In genomic region chr13:34462843-34463242, GRCh38 we compare ENCODE assay signal across 14 cellular contexts.
DNase-seq lines count a peak whose midpoint lies in the region; ATAC-seq and TF ChIP-seq lines count a peak whose summit lies in the region.
"Had no signal": no experiment of that assay in that cellular context is flagged by ENCODE, and none has a peak within 500 bp of the region (broad histone marks: within the 10 kb centered on the region; RNA-seq: fewer than 3 reads in every experiment).

No MANE protein-coding gene starts in this region.

- H3K36me3 ChIP-seq in HCT116 (ENCODE audit: control insufficient read depth in 1 of 2, insufficient read depth in 2 of 2, low read length in 2 of 2) (no peaks in the 10 kb centered on the region), heart left ventricle (no peaks in the 10 kb centered on the region), stomach (no peaks in the 10 kb centered on the region)

- no peak for TF ChIP-seq POLR2A in HCT116 (IDR thresholded peaks at IDR 0.05; ENCODE audit: borderline replicate concordance, extremely low read depth, insufficient read depth, insufficient read length)
- no peak for TF ChIP-seq POLR2A in heart left ventricle (IDR thresholded peaks at IDR 0.05)
- TF ChIP-seq POLR2A in stomach (IDR thresholded peaks at IDR 0.05), result no peak

- peaks cover 9 to 12% of the 10 kb centered on the region in 2 experiments for H3K4me1 ChIP-seq in HCT116 (ENCODE audit: control insufficient read depth in 1 of 2, insufficient read depth in 2 of 2, low read length in 2 of 2)
- H3K4me1 ChIP-seq in heart left ventricle, result peaks cover 0 to 27% (median 6%) of the 10 kb centered on the region in 12 donors
- peaks cover 4 to 44% (median 20%) of the 10 kb centered on the region in 4 donors for H3K4me1 ChIP-seq in stomach

- DNase-seq in HCT116 (ENCODE audit: low read depth, low spot score) (peak; percentile 51), amniotic epithelial cell (ENCODE audit: low read depth) (peak; percentile 24), heart left ventricle (peak in 2 of 5 donors; percentile 25 to 32), stomach (peak; percentile 29), NCI-H128 (lab: John Stamatoyannopoulos, UW; ENCODE audit: unreplicated experiment) (no peak)
- DNase-seq in activated CD4-positive, alpha-beta T cell treated with anti-CD3 and anti-CD28 coated beads, Interleukin-2, amount 50 U/mL, for 4 hours, result no peak
- DNase-seq: activated CD4-positive, alpha-beta T cell treated with anti-CD3 and anti-CD28 coated beads, Interleukin-2, amount 10 ng/mL, durations not matched to agents 7 days and 5 days; DMS 273 treated with DMSO at 0.1 percent for 48 hours; naive B cell; NCI-H1105 treated with DMSO at 0.1 percent for 48 hours; NCI-H748 treated with DMSO at 0.1 percent for 48 hours; stimulated activated CD4-positive, alpha-beta T cell treated with anti-CD3 and anti-CD28 coated beads, Interleukin-15, amount 100 ng/mL, for 24 hours had no signal

- no peaks in the 10 kb centered on the region for H3K9me3 ChIP-seq in HCT116 (ENCODE audit: control insufficient read depth in 1 of 2, insufficient read depth in 1 of 2, low read depth in 1 of 2, low read length in 2 of 2)
- peaks cover 0 to 6% (median 0%) of the 10 kb centered on the region in 12 donors for H3K9me3 ChIP-seq in heart left ventricle
- H3K9me3 ChIP-seq in stomach, result no peaks in the 10 kb centered on the region

- peak overlapping the region; percentile 36 for H2AFZ ChIP-seq in HCT116 (ENCODE audit: low read depth, low read length, poor library complexity, severe bottlenecking)

- H3K9me2 ChIP-seq in HCT116 (ENCODE audit: insufficient read depth), result no peaks in the 10 kb centered on the region

- CTCF ChIA-PET in HCT116 (lab: Charles Lee), result no interaction called here

- POLR2A ChIA-PET in HCT116 (lab: Charles Lee), result no interaction called here

- no peak overlapping the region for H3K27ac ChIP-seq in HCT116 (ENCODE audit: low read depth, low read length)
- peak overlapping the region in 1 of 12 donors; percentile 24 for H3K27ac ChIP-seq in heart left ventricle
- no peak overlapping the region for H3K27ac ChIP-seq in stomach

- H3K4me2 ChIP-seq in HCT116 (ENCODE audit: low read length), result peak overlapping the region; percentile 61

- H4K20me1 ChIP-seq in HCT116 (ENCODE audit: insufficient read depth), result no peaks in the 10 kb centered on the region

- no TSS peak for BruUV-seq in HCT116 (replicated peaks; lab: Mats Ljungman, UMichigan)

- H3K27me3 ChIP-seq in HCT116 (ENCODE audit: insufficient read depth, low read length) (no peaks in the 10 kb centered on the region), heart left ventricle (no peaks in the 10 kb centered on the region), stomach (no peaks in the 10 kb centered on the region)

- TF ChIP-seq EP300 in stomach (IDR thresholded peaks at IDR 0.05), result no peak

- no peak for TF ChIP-seq RAD21 in HCT116 (IDR thresholded peaks at IDR 0.05; ENCODE audit: low read depth)

- 42 to 68% (median 58%) methylated on average over 4 of the region's 4 CpGs for WGBS in heart left ventricle, 4 donors
- 65 to 69% (median 67%) methylated on average over 4 of the region's 4 CpGs for WGBS in stomach, 5 donors

- H3K9ac ChIP-seq in HCT116 (ENCODE audit: low read length), result no peak overlapping the region

- H3K4me3 ChIP-seq in HCT116 (replicated peaks in 1 of 2; ENCODE audit: low read depth in 1 of 2, low read length in 2 of 2) (no peak overlapping the region), heart left ventricle (no peak overlapping the region), stomach (no peak overlapping the region)

- TF ChIP-seq CTCF in HCT116 (IDR thresholded peaks at IDR 0.05 in 2 of 3, conservative IDR thresholded peaks at IDR 0.05 in 1 of 3; ENCODE audit: borderline replicate concordance in 1 of 3, insufficient read depth in 1 of 3, low read depth in 2 of 3, low read length in 2 of 3) (no peak), heart left ventricle (IDR thresholded peaks at IDR 0.05) (no peak), stomach (IDR thresholded peaks at IDR 0.05) (no peak)

- RAD21 ChIA-PET in HCT116 (lab: Charles Lee; ENCODE audit: low non-redundant PET in 1 of 2, low total read pairs in 2 of 2, uncharacterized antibody in 2 of 2, unreplicated experiment in 2 of 2), result no interaction called here

- peak; percentile 83 for ATAC-seq in HCT116
- ATAC-seq in heart left ventricle, result peak in 3 of 4 donors; percentile 46 to 68 (median 49)
- no peak for ATAC-seq in HG02973 (IDR thresholded peaks at IDR 0.05; ENCODE audit: unreplicated experiment)
- ATAC-seq in activated CD4-positive, CD25-positive, alpha-beta regulatory T cell treated with anti-CD3 and anti-CD28 coated beads, Interleukin-2, amount 50 U/mL, for 24 hours, result no peak

- H3K79me2 ChIP-seq in HCT116 (ENCODE audit: insufficient read depth, low read length), result no peaks in the 10 kb centered on the region

- intact Hi-C loops in HCT116 (cut with micrococcal nuclease) (no loop called here), heart left ventricle (cut with DNase I) (no loop called here), stomach (cut with DNase I; ENCODE audit: low total_unique reads) (loop anchor here (10.0 kb wide), 1 partner anchor 88 kb away; no protein-coding TSS in a partner anchor)

TF ChIP-seq in HCT116, 20 proteins besides CTCF, POLR2A, EP300 and RAD21:
- peak; percentile 11; the same call in 1 of the 2 replicates for TF ChIP-seq JUND (IDR thresholded peaks at IDR 0.05)
- TF ChIP-seq FOSL1 (IDR thresholded peaks at IDR 0.05; ENCODE audit: low read depth), result 0 out of 2 replicates have a peak, but pooled peaks have one; percentile 19
- TF ChIP-seq ATF3 (IDR thresholded peaks at IDR 0.05), result no peak

Comparison
In these comparisons a context has a peak if more than half of its experiments do, and no peak if none do; other contexts are left out.
1. ATAC-seq: peak in HCT116 (single experiment) and heart left ventricle (3 of 4); none in HG02973 (single experiment) and activated CD4-positive, CD25-positive, alpha-beta regulatory T cell treated with anti-CD3 and anti-CD28 coated beads, Interleukin-2, amount 50 U/mL, for 24 hours (0 of 2).
2. DNase-seq: peak in HCT116 (single experiment), amniotic epithelial cell (single experiment) and stomach (single experiment); none in activated CD4-positive, alpha-beta T cell treated with anti-CD3 and anti-CD28 coated beads, Interleukin-2, amount 50 U/mL, for 4 hours (0 of 2) and NCI-H128 (single experiment).